In genomic region chr2:71510196-71510807, GRCh38 we compare ENCODE assay signal across 8 cellular contexts. TPM values are rescaled to one million over a fixed set of nuclear protein-coding genes. Genes with fewer than 3 reads are reported as not detected.
A peak's percentile ranks its signal among the peaks of the same experiment; 100 is the strongest.
DNase-seq lines count a peak whose midpoint lies in the region; ATAC-seq and TF ChIP-seq lines count a peak whose summit lies in the region.

No MANE protein-coding gene starts in this region.

- no peak overlapping the region for H2AFZ ChIP-seq in osteoblast (ENCODE audit: low read length)

- H3K9me3 Mint-ChIP-seq in activated T-helper 17 cell treated with anti-CD3 and anti-CD28 coated beads, Interleukin-2, amount 50 U/mL, for 72 hours, result no peaks in the 10 kb centered on the region

- no peaks in the 10 kb centered on the region for H3K4me1 Mint-ChIP-seq in activated T-helper 17 cell treated with anti-CD3 and anti-CD28 coated beads, Interleukin-2, amount 50 U/mL, for 72 hours

- H3K4me2 ChIP-seq in osteoblast (ENCODE audit: insufficient read depth, low read length), result no peak overlapping the region

- H3K4me1 ChIP-seq in osteoblast (ENCODE audit: insufficient read depth, low read length) (no peaks in the 10 kb centered on the region), thyroid gland (peaks cover 0 to 5% of the 10 kb centered on the region in 2 donors)

- ATAC-seq in activated T-helper 17 cell treated with anti-CD3 and anti-CD28 coated beads, Interleukin-2, amount 50 U/mL, for 72 hours (replicated peaks), result peak; percentile 65

- no peak overlapping the region for H3K27ac Mint-ChIP-seq in activated T-helper 17 cell treated with anti-CD3 and anti-CD28 coated beads, Interleukin-2, amount 50 U/mL, for 72 hours

- H3K27me3 ChIP-seq in osteoblast (ENCODE audit: insufficient read depth, low read length) (peaks cover 5% of the 10 kb centered on the region), thyroid gland (no peaks in the 10 kb centered on the region)

- peaks cover 3% of the 10 kb centered on the region for H3K27me3 Mint-ChIP-seq in activated T-helper 17 cell treated with anti-CD3 and anti-CD28 coated beads, Interleukin-2, amount 50 U/mL, for 72 hours

- H3K36me3 ChIP-seq in osteoblast (ENCODE audit: insufficient read depth, low read length), result no peaks in the 10 kb centered on the region
- no peaks in the 10 kb centered on the region for H3K36me3 ChIP-seq in thyroid gland

- H3K27ac ChIP-seq in osteoblast (ENCODE audit: low read depth, low read length), result no peak overlapping the region
- H3K27ac ChIP-seq in thyroid gland, result no peak overlapping the region

- H4K20me1 ChIP-seq in osteoblast (ENCODE audit: insufficient read depth, low read length), result no peaks in the 10 kb centered on the region

- H3K4me3 Mint-ChIP-seq in activated T-helper 17 cell treated with anti-CD3 and anti-CD28 coated beads, Interleukin-2, amount 50 U/mL, for 72 hours, result no peak overlapping the region

- TF ChIP-seq CTCF in foreskin fibroblast (IDR thresholded peaks at IDR 0.05; ENCODE audit: low read depth, low read length) (peak; percentile 89), osteoblast (IDR thresholded peaks at IDR 0.05; ENCODE audit: extremely low read depth, low read depth, low read length) (peak; percentile 92), thyroid gland (IDR thresholded peaks at IDR 0.05) (peak; percentile 81 to 92 (median 84))

- H3K79me2 ChIP-seq in osteoblast (ENCODE audit: insufficient read depth, low read length), result no peaks in the 10 kb centered on the region

- 13% methylated on average over 6 of the region's 6 CpGs for WGBS in thyroid gland, 2 donors

- no peak for TF ChIP-seq POLR2A in thyroid gland (IDR thresholded peaks at IDR 0.05)

- no peak overlapping the region for H3K4me3 ChIP-seq in foreskin fibroblast (ENCODE audit: low read depth in 1 of 2, low read length in 2 of 2)
- H3K4me3 ChIP-seq in osteoblast (ENCODE audit: insufficient read depth, low read length), result no peak overlapping the region
- no peak overlapping the region for H3K4me3 ChIP-seq in thyroid gland (replicated peaks in 1 of 3)

- DNase-seq in NCI-H1417 (lab: John Stamatoyannopoulos, UW) (peak; percentile 33 to 84 (median 59)), NCI-H1417 treated with DMSO at 0.1 percent for 48 hours (lab: John Stamatoyannopoulos, UW) (no peak), HT-29 (ENCODE audit: low spot score) (peak; percentile 71), RKO (ENCODE audit: low spot score) (peak; percentile 55), foreskin fibroblast (peak; percentile 35 to 76), osteoblast (ENCODE audit: insufficient read length, low spot score, missing footprints) (peak; percentile 95), thyroid gland (peak; percentile 72 to 78)

- H3K9me3 ChIP-seq in osteoblast (ENCODE audit: low read depth, low read length) (no peaks in the 10 kb centered on the region), thyroid gland (no peaks in the 10 kb centered on the region)

- no peaks in the 10 kb centered on the region for H3K36me3 Mint-ChIP-seq in activated T-helper 17 cell treated with anti-CD3 and anti-CD28 coated beads, Interleukin-2, amount 50 U/mL, for 72 hours (ENCODE audit: low read depth)

- intact Hi-C loops in thyroid gland (cut with DNase I), result loop anchor here (2.0 kb wide), 1 partner anchor 212 kb away; no protein-coding TSS in a partner anchor

RNA-seq across cellular contexts. Expression of gene DYSF, which starts 56.9 kb away (rescaled TPM):
- not detected in 2 replicates for total RNA-seq in HT-29 (2014; rRNA removed; shearing (Covaris generic))
- under 1 TPM in 1 of 2 donors, not detected in 1; 0.71 TPM for total RNA-seq in activated T-helper 17 cell treated with anti-CD3 and anti-CD28 coated beads, Interleukin-2, amount 50 U/mL, for 72 hours
- total RNA-seq in osteoblast, result 2.7 and 4.3 TPM in 2 replicates
- 10 to 100 TPM; 10.3 to 14.9 (median 14.4) TPM for total RNA-seq in thyroid gland
